In the genomic region with DNA sequence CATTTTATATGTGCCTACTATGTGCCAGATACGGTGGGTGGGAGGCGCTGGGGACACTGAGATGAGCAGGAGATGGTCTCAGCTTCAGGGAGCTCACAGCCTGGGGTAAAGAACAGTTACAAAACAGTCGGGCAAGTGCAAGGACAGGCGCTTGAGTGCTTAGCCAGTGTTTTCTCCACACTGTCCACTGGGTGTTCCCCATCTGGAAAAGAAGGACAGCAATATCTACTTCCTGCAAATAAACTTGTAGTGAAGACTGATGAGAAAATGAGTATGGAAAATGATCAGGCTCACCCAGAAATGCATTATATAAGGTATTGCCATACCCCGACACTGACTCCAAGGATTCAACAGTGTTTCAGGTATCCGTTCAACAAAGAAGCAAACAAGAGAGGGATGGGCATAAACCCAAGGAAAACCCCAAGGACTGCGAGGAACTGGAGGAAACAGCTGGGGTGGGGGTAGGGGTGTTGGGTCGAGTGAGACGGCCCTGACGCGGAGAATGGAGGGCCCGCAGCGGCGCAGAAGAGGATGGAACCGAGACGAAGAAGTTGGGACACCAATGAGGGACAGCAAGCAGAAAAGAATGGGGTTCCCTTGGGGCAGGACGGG, we compare ENCODE assay signal across 8 cellular contexts. TPM values are rescaled to one million over a fixed set of nuclear protein-coding genes. Genes with fewer than 3 reads are reported as not detected.
DNase-seq lines count a peak whose midpoint lies in the region; ATAC-seq and TF ChIP-seq lines count a peak whose summit lies in the region.

No MANE protein-coding gene starts in this region.

- H3K9ac ChIP-seq in liver (ENCODE audit: low read depth in 1 of 2, low read length in 2 of 2): peak overlapping the region; percentile 7 to 64

- H3K27me3 ChIP-seq in liver (ENCODE audit: control insufficient read depth in 4 of 4, insufficient read depth in 4 of 4, low read length in 3 of 4): no peaks in the 10 kb centered on the region

- H3K9me3 ChIP-seq in liver (ENCODE audit: control insufficient read depth in 4 of 4, low read length in 3 of 4): no peaks in the 10 kb centered on the region

- ATAC-seq in GM18868 (IDR thresholded peaks at IDR 0.05; ENCODE audit: unreplicated experiment): no peak

- H3K27me3 Mint-ChIP-seq in T-helper 1 cell treated with Interleukin-12 subunit alpha and Interleukin-12 subunit beta and Interleukin-4 antibody, amounts not matched to agents 30 μg/mL and 1 μg/mL, for 36 hours (ENCODE audit: low read depth): peaks cover 3% of the 10 kb centered on the region

- peaks cover 32% of the 10 kb centered on the region for H3K4me1 Mint-ChIP-seq in T-helper 1 cell treated with Interleukin-12 subunit alpha and Interleukin-12 subunit beta and Interleukin-4 antibody, amounts not matched to agents 30 μg/mL and 1 μg/mL, for 36 hours (ENCODE audit: low read depth)

- H3K4me1 ChIP-seq in liver (ENCODE audit: control insufficient read depth in 4 of 4, insufficient read depth in 4 of 4, low read length in 3 of 4): peaks cover 0 to 20% (median 7%) of the 10 kb centered on the region in 4 donors

- no peaks in the 10 kb centered on the region for H3K36me3 ChIP-seq in liver (ENCODE audit: control insufficient read depth in 4 of 4, insufficient read depth in 3 of 4, low read depth in 1 of 4, low read length in 3 of 4)

- H3K4me3 ChIP-seq in choroid plexus epithelial cell (ENCODE audit: low read depth, low read length) (peak overlapping the region; percentile 74), liver (ENCODE audit: low read depth in 1 of 3, low read length in 3 of 3) (peak overlapping the region; percentile 69 to 87 (median 71))

- peak; percentile 37 for TF ChIP-seq CTCF in choroid plexus epithelial cell (conservative IDR thresholded peaks at IDR 0.05; ENCODE audit: low read depth, low read length)
- peak; percentile 13 for TF ChIP-seq CTCF in liver (IDR thresholded peaks at IDR 0.05; ENCODE audit: low read depth, low read length, missing input control)

- peak overlapping the region; percentile 33 to 56 for H3K27ac ChIP-seq in liver (ENCODE audit: low read depth in 1 of 2, low read length in 2 of 2)

- WGBS in liver: 5% methylated on average over 17 of the region's 17 CpGs

- no peak for DNase-seq in T-helper 1 cell
- DNase-seq in NCI-H460 (ENCODE audit: extremely low read depth, low read depth): peak; percentile 15
- peak; percentile 71 for DNase-seq in choroid plexus epithelial cell (ENCODE audit: low read depth)
- DNase-seq in superior temporal gyrus (ENCODE audit: extremely low spot score): peak; percentile 10
- DNase-seq in epidermal melanocyte (ENCODE audit: insufficient read length, low spot score): no peak

- peak in 1 of 2 donors; percentile 25 for TF ChIP-seq RAD21 in liver (IDR thresholded peaks at IDR 0.05)

- H3K27ac Mint-ChIP-seq in T-helper 1 cell treated with Interleukin-12 subunit alpha and Interleukin-12 subunit beta and Interleukin-4 antibody, amounts not matched to agents 30 μg/mL and 1 μg/mL, for 36 hours: peak overlapping the region; percentile 87

- H3K36me3 Mint-ChIP-seq in T-helper 1 cell treated with Interleukin-12 subunit alpha and Interleukin-12 subunit beta and Interleukin-4 antibody, amounts not matched to agents 30 μg/mL and 1 μg/mL, for 36 hours (ENCODE audit: low read depth): peaks cover 8% of the 10 kb centered on the region

- no peaks in the 10 kb centered on the region for H3K9me3 Mint-ChIP-seq in T-helper 1 cell treated with Interleukin-12 subunit alpha and Interleukin-12 subunit beta and Interleukin-4 antibody, amounts not matched to agents 30 μg/mL and 1 μg/mL, for 36 hours

- peak overlapping the region; percentile 95 for H3K4me3 Mint-ChIP-seq in T-helper 1 cell treated with Interleukin-12 subunit alpha and Interleukin-12 subunit beta and Interleukin-4 antibody, amounts not matched to agents 30 μg/mL and 1 μg/mL, for 36 hours

TF ChIP-seq in liver, 16 proteins besides CTCF, POLR2A, EP300 and RAD21:
- TF ChIP-seq SP1 (IDR thresholded peaks at IDR 0.05) (no peak), ZBTB33 (IDR thresholded peaks at IDR 0.05) (no peak), RXRA (IDR thresholded peaks at IDR 0.05) (no peak), JUND (IDR thresholded peaks at IDR 0.05) (no peak), MAX (IDR thresholded peaks at IDR 0.05) (no peak), GABPA (IDR thresholded peaks at IDR 0.05 in 1 of 2, conservative IDR thresholded peaks at IDR 0.05 in 1 of 2) (no peak), YY1 (IDR thresholded peaks at IDR 0.05) (no peak), FOXA1 (IDR thresholded peaks at IDR 0.05) (no peak), REST (IDR thresholded peaks at IDR 0.05) (no peak), FOXA2 (IDR thresholded peaks at IDR 0.05) (no peak), HNF4A (conservative IDR thresholded peaks at IDR 0.05) (no peak), HNF4G (IDR thresholded peaks at IDR 0.05) (no peak), NR2F2 (IDR thresholded peaks at IDR 0.05) (no peak), EGR1 (IDR thresholded peaks at IDR 0.05; ENCODE audit: low read depth in 2 of 2) (no peak), TAF1 (conservative IDR thresholded peaks at IDR 0.05) (no peak)
- TF ChIP-seq, protein P1, sequence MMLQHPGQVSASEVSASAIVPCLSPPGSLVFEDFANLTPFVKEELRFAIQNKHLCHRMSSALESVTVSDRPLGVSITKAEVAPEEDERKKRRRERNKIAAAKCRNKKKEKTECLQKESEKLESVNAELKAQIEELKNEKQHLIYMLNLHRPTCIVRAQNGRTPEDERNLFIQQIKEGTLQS (IDR thresholded peaks at IDR 0.05): no peak

RNA-seq across cellular contexts. Expression of gene TMEM185A, which starts 0.8 kb away (rescaled TPM):
- total RNA-seq in NCI-H460 (2014; rRNA removed; shearing (Covaris generic)): 13.6 and 15.5 TPM in 2 replicates
- polyA plus RNA-seq in NCI-H460 (2014; cell fraction: nucleus; rRNA removed): 35.2 and 62.2 TPM in 2 replicates
- 1 to 10 TPM; 7.3 to 7.5 TPM for total RNA-seq in liver
- polyA plus RNA-seq in liver: 1 to 10 TPM; 7.9 to 9.8 TPM

RNA-seq across cellular contexts. Expression of gene HSFX2, which starts 35.7 kb away (rescaled TPM):
- total RNA-seq in NCI-H460 (2014; rRNA removed; shearing (Covaris generic)): not detected in 2 replicates
- not detected in 2 replicates for polyA plus RNA-seq in NCI-H460 (2014; cell fraction: nucleus; rRNA removed)
- total RNA-seq in liver: under 1 TPM in 1 of 2 donors, not detected in 1; 0.09 TPM
- under 1 TPM; 0.15 to 0.20 TPM for polyA plus RNA-seq in liver

RNA-seq across cellular contexts. Expression of gene MAGEA9B, which starts 43.5 kb away (rescaled TPM):
- 0.12 TPM in 1 of 2 replicates, not detected in the other for total RNA-seq in NCI-H460 (2014; rRNA removed; shearing (Covaris generic))
- not detected in 2 replicates for polyA plus RNA-seq in NCI-H460 (2014; cell fraction: nucleus; rRNA removed)
- total RNA-seq in liver: not detected
- polyA plus RNA-seq in liver: not detected

Comparison
In these comparisons a context has a peak if more than half of its experiments do, and no peak if none do; other contexts are left out.
1. DNase-seq: peak in NCI-H460 (single experiment), choroid plexus epithelial cell (single experiment) and superior temporal gyrus (single experiment); none in T-helper 1 cell (0 of 5) and epidermal melanocyte (single experiment).